ENCODE assay signal across 9 cellular contexts in genomic region chr11:10605941-10606381, GRCh38. TPM values are rescaled to one million over a fixed set of nuclear protein-coding genes. Genes with fewer than 3 reads are reported as not detected.
A peak's percentile ranks its signal among the peaks of the same experiment; 100 is the strongest.
DNase-seq lines count a peak whose midpoint lies in the region; ATAC-seq and TF ChIP-seq lines count a peak whose summit lies in the region.
"Had no signal": no experiment of that assay in that cellular context is flagged by ENCODE, and none has a peak within 500 bp of the region (broad histone marks: within the 10 kb centered on the region; RNA-seq: fewer than 3 reads in every experiment).

No MANE protein-coding gene starts in this region.

- no peaks in the 10 kb centered on the region for H3K36me3 ChIP-seq in mammary epithelial cell (ENCODE audit: insufficient read depth, low read length)
- H3K36me3 ChIP-seq in esophagus (ENCODE audit: control insufficient read depth in 2 of 2, insufficient read depth in 2 of 2, low read length in 1 of 2) = no peaks in the 10 kb centered on the region
- peaks cover 10 to 32% of the 10 kb centered on the region in 2 donors for H3K36me3 ChIP-seq in aorta (ENCODE audit: control insufficient read depth in 1 of 2, insufficient read depth in 2 of 2, low read length in 1 of 2)

- intact Hi-C loops in MCF 10A (cut with micrococcal nuclease) = no loop called here
- intact Hi-C loops in mammary epithelial cell (cut with micrococcal nuclease) = no loop called here
- intact Hi-C loops in aorta (cut with DNase I) = no loop called here

- H3K4me1 ChIP-seq in mammary epithelial cell (ENCODE audit: insufficient read depth, low read length) = peaks cover 28% of the 10 kb centered on the region
- peaks cover 8 to 20% of the 10 kb centered on the region in 2 donors for H3K4me1 ChIP-seq in esophagus (ENCODE audit: control insufficient read depth in 2 of 2, insufficient read depth in 2 of 2, low read length in 1 of 2)
- peaks cover 0 to 1% of the 10 kb centered on the region in 2 donors for H3K4me1 ChIP-seq in aorta (ENCODE audit: control insufficient read depth in 1 of 2, insufficient read depth in 2 of 2, low read length in 2 of 2)

- DNase-seq in MCF 10A (ENCODE audit: unreplicated experiment) (peak; percentile 41), mammary epithelial cell (no peak), mucosa of gallbladder (ENCODE audit: low spot score) (peak; percentile 42), aorta (peak; percentile 83 to 89), activated T-cell treated with anti-CD3 and anti-CD28 coated beads for 4 hours (no peak), SW 1271 (lab: John Stamatoyannopoulos, UW) (no peak)
- no peak for DNase-seq in activated CD4-positive, alpha-beta T cell treated with anti-CD3 and anti-CD28 coated beads, Interleukin-2, amount 50 U/mL, for 1 hour

- H3K27ac Mint-ChIP-seq in MCF 10A (ENCODE audit: low read depth, unreplicated experiment) = no peak overlapping the region

- H3K27me3 ChIP-seq in mammary epithelial cell (ENCODE audit: insufficient read depth, low read length) (no peaks in the 10 kb centered on the region), esophagus (ENCODE audit: control insufficient read depth in 1 of 2, insufficient read depth in 2 of 2, low read length in 2 of 2) (no peaks in the 10 kb centered on the region), aorta (ENCODE audit: control insufficient read depth in 1 of 2, insufficient read depth in 2 of 2, low read length in 1 of 2) (no peaks in the 10 kb centered on the region)

- BruUV-seq in MCF 10A (replicated peaks; lab: Mats Ljungman, UMichigan) (no TSS peak), mammary epithelial cell (replicated peaks; lab: Mats Ljungman, UMichigan) (no TSS peak)

- no peaks in the 10 kb centered on the region for H4K20me1 ChIP-seq in mammary epithelial cell (ENCODE audit: insufficient read depth, low read length)

- dilution Hi-C loops in mammary epithelial cell (cut with HindIII; ENCODE audit: low sequenced_read_pairs) = no loop called here

- peaks cover 20% of the 10 kb centered on the region for H3K4me1 Mint-ChIP-seq in MCF 10A (ENCODE audit: insufficient read depth, unreplicated experiment)

- no peak overlapping the region for H3K27ac ChIP-seq in mammary epithelial cell (ENCODE audit: insufficient read depth, low read depth, low read length)
- peak overlapping the region; percentile 66 to 71 for H3K27ac ChIP-seq in esophagus (ENCODE audit: low read depth in 2 of 2, low read length in 1 of 2)
- peak overlapping the region in 1 of 2 donors; percentile 88 for H3K27ac ChIP-seq in aorta (ENCODE audit: low read depth in 1 of 2, low read length in 2 of 2)

- no peak overlapping the region for H3K4me3 Mint-ChIP-seq in MCF 10A (ENCODE audit: unreplicated experiment)

- TF ChIP-seq CTCF in MCF 10A (IDR thresholded peaks at IDR 0.05; ENCODE audit: unreplicated experiment) = no peak
- no peak for TF ChIP-seq CTCF in mammary epithelial cell (conservative IDR thresholded peaks at IDR 0.05 in 1 of 2, IDR thresholded peaks at IDR 0.05 in 1 of 2; ENCODE audit: extremely low read depth in 1 of 2, insufficient read depth in 1 of 2, low read depth in 1 of 2, low read length in 2 of 2)

- H3K4me2 ChIP-seq in mammary epithelial cell (ENCODE audit: insufficient read depth, low read depth, low read length) = no peak overlapping the region

- peaks cover under 1% of the 10 kb centered on the region for H3K27me3 Mint-ChIP-seq in MCF 10A (ENCODE audit: insufficient read depth, unreplicated experiment)

- WGBS in mammary epithelial cell (ENCODE audit: low coverage, missing lambda C conversion rate) = 99% methylated on average over 6 of the region's 6 CpGs
- 53 to 57% methylated on average over 6 of the region's 6 CpGs for WGBS in esophagus, 2 donors
- 22 to 26% methylated on average over 6 of the region's 6 CpGs for WGBS in aorta, 2 donors

- H2AFZ ChIP-seq in mammary epithelial cell (ENCODE audit: low read depth, low read length) = no peak overlapping the region

- POLR2A ChIA-PET in MCF 10A (lab: Yijun Ruan, JAX) = interaction anchor here (0.6 to 2.4 kb wide), 5 partner anchors 10 to 525 kb away, joined by 3 to 11 read pairs (median 4); partner anchors contain the start of gene RNF141

- H3K36me3 Mint-ChIP-seq in MCF 10A (ENCODE audit: insufficient read depth, unreplicated experiment) = no peaks in the 10 kb centered on the region

- CTCF ChIA-PET in MCF 10A (lab: Yijun Ruan, JAX) (interaction anchor here (0.8 to 1.2 kb wide), 3 partner anchors 12 to 200 kb away, joined by 3 read pairs; no protein-coding TSS in a partner anchor), mammary epithelial cell (lab: Charles Lee; ENCODE audit: low non-redundant PET) (no interaction called here)

- in situ Hi-C loops in mammary epithelial cell (cut with MboI; ENCODE audit: low sequenced_read_pairs in 2 of 2) = no loop called here

- H3K4me3 ChIP-seq in mammary epithelial cell (replicated peaks in 1 of 3; ENCODE audit: insufficient read depth in 1 of 3, low read depth in 2 of 3, low read length in 3 of 3) (no peak overlapping the region), esophagus (ENCODE audit: low read depth in 1 of 2, low read length in 2 of 2) (no peak overlapping the region), aorta (ENCODE audit: low read length in 2 of 2) (no peak overlapping the region)

- peak; percentile 33 for ATAC-seq in aorta (ENCODE audit: low FRiP score)

- no peaks in the 10 kb centered on the region for H3K79me2 ChIP-seq in mammary epithelial cell (ENCODE audit: insufficient read depth, low read length)

- no peak overlapping the region for H3K9ac ChIP-seq in mammary epithelial cell (ENCODE audit: insufficient read depth, low read length)

- H3K9me3 ChIP-seq in mammary epithelial cell (replicated peaks; ENCODE audit: insufficient read depth, low read length) = no peaks in the 10 kb centered on the region
- no peaks in the 10 kb centered on the region for H3K9me3 ChIP-seq in esophagus (ENCODE audit: control insufficient read depth in 2 of 2, insufficient read depth in 1 of 2, low read depth in 1 of 2, low read length in 1 of 2)
- no peaks in the 10 kb centered on the region for H3K9me3 ChIP-seq in aorta (ENCODE audit: control insufficient read depth, low read length)

- H3K9me3 Mint-ChIP-seq in MCF 10A (ENCODE audit: unreplicated experiment) = no peaks in the 10 kb centered on the region

RNA-seq across cellular contexts. Expression of gene LYVE1, which starts 37.5 kb away (rescaled TPM):
- total RNA-seq in MCF 10A (2022) = not detected in 2 replicates
- total RNA-seq in mammary epithelial cell = not detected
- not detected for polyA plus RNA-seq in mammary epithelial cell
- polyA minus RNA-seq in mammary epithelial cell = not detected
- 1 to 10 TPM; 4.1 to 6.2 TPM for polyA plus RNA-seq in esophagus
- 19.7 TPM for total RNA-seq in mucosa of gallbladder
- 100 to 1,000 TPM; 165 to 179 TPM for total RNA-seq in aorta
- polyA plus RNA-seq in aorta = 10 to 100 TPM; 11.8 to 28.2 TPM
- total RNA-seq: T-helper 1 cell treated with Interleukin-12 subunit alpha and Interleukin-12 subunit beta and Interleukin-4 antibody, amounts not matched to agents 30 ng/mL and 1 ng/mL, for 36 hours had no signal

Comparison
In these comparisons a context has a peak if more than half of its experiments do, and no peak if none do; other contexts are left out.
1. DNase-seq: peak in MCF 10A (single experiment), mucosa of gallbladder (single experiment) and aorta (2 of 2); none in mammary epithelial cell (single experiment), activated T-cell treated with anti-CD3 and anti-CD28 coated beads for 4 hours (single experiment), activated CD4-positive, alpha-beta T cell treated with anti-CD3 and anti-CD28 coated beads, Interleukin-2, amount 50 U/mL, for 1 hour (single experiment) and SW 1271 (0 of 2).
2. RNA of gene LYVE1, which starts 37.5 kb away (total RNA-seq): 165 to 179 TPM in aorta and 19.7 TPM in mucosa of gallbladder (single experiment); not detected in MCF 10A and not detected in mammary epithelial cell; every median in the first group is over 10 times any median in the second.